Comparison of ENCODE assay signal across 1 cellular context in the genomic region with DNA sequence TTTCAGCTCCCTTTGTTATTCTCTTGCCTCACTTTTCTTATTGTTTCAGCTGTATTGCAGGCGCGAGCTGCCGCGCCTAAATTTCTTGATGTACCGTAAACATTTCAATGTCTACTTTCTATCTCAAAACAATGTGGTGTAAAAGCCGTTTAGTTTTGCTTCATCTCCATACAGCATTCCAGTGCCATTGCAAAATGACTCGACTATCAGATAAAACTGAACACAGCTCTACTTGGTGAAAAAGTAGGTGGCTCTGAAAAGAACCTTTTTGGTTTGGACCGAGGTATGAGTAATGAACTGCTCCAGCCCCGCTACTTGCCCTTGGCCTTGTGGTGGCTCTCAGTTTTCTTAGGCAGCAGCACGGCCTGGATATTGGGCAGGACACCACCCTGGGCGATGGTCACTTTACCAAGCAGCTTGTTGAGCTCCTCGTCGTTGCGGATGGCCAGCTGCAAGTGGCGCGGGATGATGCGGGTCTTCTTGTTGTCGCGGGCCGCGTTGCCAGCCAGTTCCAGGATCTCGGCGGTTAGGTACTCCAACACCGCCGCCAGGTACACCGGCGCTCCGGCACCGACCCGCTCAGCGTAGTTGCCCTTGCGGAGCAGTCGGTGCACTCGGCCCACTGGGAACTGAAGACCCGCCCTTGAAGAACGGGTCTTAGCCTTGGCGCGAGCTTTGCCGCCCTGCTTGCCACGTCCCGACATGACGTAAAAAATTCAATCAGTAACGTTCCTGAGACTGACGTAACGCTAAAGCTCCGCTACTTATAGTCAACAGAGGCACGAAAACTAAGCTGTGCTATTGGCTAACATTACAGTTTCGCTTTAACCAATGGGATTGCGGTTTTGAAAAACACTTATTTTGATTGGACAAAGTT.
TF ChIP-seq lines count a peak whose summit lies in the region.

No MANE protein-coding gene starts in this region.

TF ChIP-seq in WTC11, 78 proteins besides CTCF, POLR2A, EP300 and RAD21 (continued from another document and continues in another):
- TF ChIP-seq, protein P1, sequence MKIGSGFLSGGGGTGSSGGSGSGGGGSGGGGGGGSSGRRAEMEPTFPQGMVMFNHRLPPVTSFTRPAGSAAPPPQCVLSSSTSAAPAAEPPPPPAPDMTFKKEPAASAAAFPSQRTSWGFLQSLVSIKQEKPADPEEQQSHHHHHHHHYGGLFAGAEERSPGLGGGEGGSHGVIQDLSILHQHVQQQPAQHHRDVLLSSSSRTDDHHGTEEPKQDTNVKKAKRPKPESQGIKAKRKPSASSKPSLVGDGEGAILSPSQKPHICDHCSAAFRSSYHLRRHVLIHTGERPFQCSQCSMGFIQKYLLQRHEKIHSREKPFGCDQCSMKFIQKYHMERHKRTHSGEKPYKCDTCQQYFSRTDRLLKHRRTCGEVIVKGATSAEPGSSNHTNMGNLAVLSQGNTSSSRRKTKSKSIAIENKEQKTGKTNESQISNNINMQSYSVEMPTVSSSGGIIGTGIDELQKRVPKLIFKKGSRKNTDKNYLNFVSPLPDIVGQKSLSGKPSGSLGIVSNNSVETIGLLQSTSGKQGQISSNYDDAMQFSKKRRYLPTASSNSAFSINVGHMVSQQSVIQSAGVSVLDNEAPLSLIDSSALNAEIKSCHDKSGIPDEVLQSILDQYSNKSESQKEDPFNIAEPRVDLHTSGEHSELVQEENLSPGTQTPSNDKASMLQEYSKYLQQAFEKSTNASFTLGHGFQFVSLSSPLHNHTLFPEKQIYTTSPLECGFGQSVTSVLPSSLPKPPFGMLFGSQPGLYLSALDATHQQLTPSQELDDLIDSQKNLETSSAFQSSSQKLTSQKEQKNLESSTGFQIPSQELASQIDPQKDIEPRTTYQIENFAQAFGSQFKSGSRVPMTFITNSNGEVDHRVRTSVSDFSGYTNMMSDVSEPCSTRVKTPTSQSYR (CRISPR knock-in tag; IDR thresholded peaks at IDR 0.05): no peak
- no peak for TF ChIP-seq NR2C2 (CRISPR knock-in tag; IDR thresholded peaks at IDR 0.05)
- TF ChIP-seq, protein P2, sequence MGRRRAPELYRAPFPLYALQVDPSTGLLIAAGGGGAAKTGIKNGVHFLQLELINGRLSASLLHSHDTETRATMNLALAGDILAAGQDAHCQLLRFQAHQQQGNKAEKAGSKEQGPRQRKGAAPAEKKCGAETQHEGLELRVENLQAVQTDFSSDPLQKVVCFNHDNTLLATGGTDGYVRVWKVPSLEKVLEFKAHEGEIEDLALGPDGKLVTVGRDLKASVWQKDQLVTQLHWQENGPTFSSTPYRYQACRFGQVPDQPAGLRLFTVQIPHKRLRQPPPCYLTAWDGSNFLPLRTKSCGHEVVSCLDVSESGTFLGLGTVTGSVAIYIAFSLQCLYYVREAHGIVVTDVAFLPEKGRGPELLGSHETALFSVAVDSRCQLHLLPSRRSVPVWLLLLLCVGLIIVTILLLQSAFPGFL (CRISPR knock-in tag; IDR thresholded peaks at IDR 0.05; ENCODE audit: borderline replicate concordance): no peak
- TF ChIP-seq FOXJ3 (CRISPR knock-in tag; IDR thresholded peaks at IDR 0.05; ENCODE audit: borderline replicate concordance): no peak
- TF ChIP-seq, protein P3, sequence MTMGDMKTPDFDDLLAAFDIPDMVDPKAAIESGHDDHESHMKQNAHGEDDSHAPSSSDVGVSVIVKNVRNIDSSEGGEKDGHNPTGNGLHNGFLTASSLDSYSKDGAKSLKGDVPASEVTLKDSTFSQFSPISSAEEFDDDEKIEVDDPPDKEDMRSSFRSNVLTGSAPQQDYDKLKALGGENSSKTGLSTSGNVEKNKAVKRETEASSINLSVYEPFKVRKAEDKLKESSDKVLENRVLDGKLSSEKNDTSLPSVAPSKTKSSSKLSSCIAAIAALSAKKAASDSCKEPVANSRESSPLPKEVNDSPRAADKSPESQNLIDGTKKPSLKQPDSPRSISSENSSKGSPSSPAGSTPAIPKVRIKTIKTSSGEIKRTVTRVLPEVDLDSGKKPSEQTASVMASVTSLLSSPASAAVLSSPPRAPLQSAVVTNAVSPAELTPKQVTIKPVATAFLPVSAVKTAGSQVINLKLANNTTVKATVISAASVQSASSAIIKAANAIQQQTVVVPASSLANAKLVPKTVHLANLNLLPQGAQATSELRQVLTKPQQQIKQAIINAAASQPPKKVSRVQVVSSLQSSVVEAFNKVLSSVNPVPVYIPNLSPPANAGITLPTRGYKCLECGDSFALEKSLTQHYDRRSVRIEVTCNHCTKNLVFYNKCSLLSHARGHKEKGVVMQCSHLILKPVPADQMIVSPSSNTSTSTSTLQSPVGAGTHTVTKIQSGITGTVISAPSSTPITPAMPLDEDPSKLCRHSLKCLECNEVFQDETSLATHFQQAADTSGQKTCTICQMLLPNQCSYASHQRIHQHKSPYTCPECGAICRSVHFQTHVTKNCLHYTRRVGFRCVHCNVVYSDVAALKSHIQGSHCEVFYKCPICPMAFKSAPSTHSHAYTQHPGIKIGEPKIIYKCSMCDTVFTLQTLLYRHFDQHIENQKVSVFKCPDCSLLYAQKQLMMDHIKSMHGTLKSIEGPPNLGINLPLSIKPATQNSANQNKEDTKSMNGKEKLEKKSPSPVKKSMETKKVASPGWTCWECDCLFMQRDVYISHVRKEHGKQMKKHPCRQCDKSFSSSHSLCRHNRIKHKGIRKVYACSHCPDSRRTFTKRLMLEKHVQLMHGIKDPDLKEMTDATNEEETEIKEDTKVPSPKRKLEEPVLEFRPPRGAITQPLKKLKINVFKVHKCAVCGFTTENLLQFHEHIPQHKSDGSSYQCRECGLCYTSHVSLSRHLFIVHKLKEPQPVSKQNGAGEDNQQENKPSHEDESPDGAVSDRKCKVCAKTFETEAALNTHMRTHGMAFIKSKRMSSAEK (CRISPR knock-in tag; IDR thresholded peaks at IDR 0.05; ENCODE audit: borderline replicate concordance): no peak; the same call in 1 of the 2 replicates
- TF ChIP-seq, protein P4, sequence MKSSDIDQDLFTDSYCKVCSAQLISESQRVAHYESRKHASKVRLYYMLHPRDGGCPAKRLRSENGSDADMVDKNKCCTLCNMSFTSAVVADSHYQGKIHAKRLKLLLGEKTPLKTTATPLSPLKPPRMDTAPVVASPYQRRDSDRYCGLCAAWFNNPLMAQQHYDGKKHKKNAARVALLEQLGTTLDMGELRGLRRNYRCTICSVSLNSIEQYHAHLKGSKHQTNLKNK (CRISPR knock-in tag; IDR thresholded peaks at IDR 0.05): no peak
- 0 out of 2 replicates have a peak, but pooled peaks have one; percentile 59 for TF ChIP-seq MYBL2 (CRISPR knock-in tag; IDR thresholded peaks at IDR 0.05)
- TF ChIP-seq RELA (CRISPR knock-in tag; IDR thresholded peaks at IDR 0.05; ENCODE audit: borderline replicate concordance): no peak
- TF ChIP-seq CREB1 (CRISPR knock-in tag; IDR thresholded peaks at IDR 0.05): no peak
- TF ChIP-seq ZNF219 (CRISPR knock-in tag; IDR thresholded peaks at IDR 0.05; ENCODE audit: borderline replicate concordance): no peak
- peak; percentile 86; the same call in 1 of the 2 replicates for TF ChIP-seq SMAD3 (CRISPR knock-in tag; IDR thresholded peaks at IDR 0.05; ENCODE audit: borderline replicate concordance)
- no peak for TF ChIP-seq TEAD4 (CRISPR knock-in tag; IDR thresholded peaks at IDR 0.05)
- TF ChIP-seq KAT7 (CRISPR knock-in tag; IDR thresholded peaks at IDR 0.05; ENCODE audit: borderline replicate concordance): 0 out of 2 replicates have a peak, but pooled peaks have one; percentile 35
- no peak for TF ChIP-seq MXD4 (CRISPR knock-in tag; IDR thresholded peaks at IDR 0.05; ENCODE audit: borderline replicate concordance)
- no peak for TF ChIP-seq ESRRA (CRISPR knock-in tag; IDR thresholded peaks at IDR 0.05; ENCODE audit: borderline replicate concordance)
- TF ChIP-seq GRHL2 (CRISPR knock-in tag; IDR thresholded peaks at IDR 0.05; ENCODE audit: insufficient replicate concordance, severe bottlenecking): no peak
- peak; percentile 82; the same call in 1 of the 2 replicates for TF ChIP-seq FOXK1 (CRISPR knock-in tag; IDR thresholded peaks at IDR 0.05)
- TF ChIP-seq, protein P5, sequence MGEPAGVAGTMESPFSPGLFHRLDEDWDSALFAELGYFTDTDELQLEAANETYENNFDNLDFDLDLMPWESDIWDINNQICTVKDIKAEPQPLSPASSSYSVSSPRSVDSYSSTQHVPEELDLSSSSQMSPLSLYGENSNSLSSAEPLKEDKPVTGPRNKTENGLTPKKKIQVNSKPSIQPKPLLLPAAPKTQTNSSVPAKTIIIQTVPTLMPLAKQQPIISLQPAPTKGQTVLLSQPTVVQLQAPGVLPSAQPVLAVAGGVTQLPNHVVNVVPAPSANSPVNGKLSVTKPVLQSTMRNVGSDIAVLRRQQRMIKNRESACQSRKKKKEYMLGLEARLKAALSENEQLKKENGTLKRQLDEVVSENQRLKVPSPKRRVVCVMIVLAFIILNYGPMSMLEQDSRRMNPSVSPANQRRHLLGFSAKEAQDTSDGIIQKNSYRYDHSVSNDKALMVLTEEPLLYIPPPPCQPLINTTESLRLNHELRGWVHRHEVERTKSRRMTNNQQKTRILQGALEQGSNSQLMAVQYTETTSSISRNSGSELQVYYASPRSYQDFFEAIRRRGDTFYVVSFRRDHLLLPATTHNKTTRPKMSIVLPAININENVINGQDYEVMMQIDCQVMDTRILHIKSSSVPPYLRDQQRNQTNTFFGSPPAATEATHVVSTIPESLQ (CRISPR knock-in tag; IDR thresholded peaks at IDR 0.05): no peak
- TF ChIP-seq NFE2L1 (CRISPR knock-in tag; IDR thresholded peaks at IDR 0.05): peak; percentile 74; the same call in 1 of the 2 replicates
- peak; percentile 72; the same call in 1 of the 2 replicates for TF ChIP-seq NFATC4 (CRISPR knock-in tag; IDR thresholded peaks at IDR 0.05)
- TF ChIP-seq ZNF396 (CRISPR knock-in tag; IDR thresholded peaks at IDR 0.05; ENCODE audit: borderline replicate concordance): no peak
- TF ChIP-seq, protein P6, sequence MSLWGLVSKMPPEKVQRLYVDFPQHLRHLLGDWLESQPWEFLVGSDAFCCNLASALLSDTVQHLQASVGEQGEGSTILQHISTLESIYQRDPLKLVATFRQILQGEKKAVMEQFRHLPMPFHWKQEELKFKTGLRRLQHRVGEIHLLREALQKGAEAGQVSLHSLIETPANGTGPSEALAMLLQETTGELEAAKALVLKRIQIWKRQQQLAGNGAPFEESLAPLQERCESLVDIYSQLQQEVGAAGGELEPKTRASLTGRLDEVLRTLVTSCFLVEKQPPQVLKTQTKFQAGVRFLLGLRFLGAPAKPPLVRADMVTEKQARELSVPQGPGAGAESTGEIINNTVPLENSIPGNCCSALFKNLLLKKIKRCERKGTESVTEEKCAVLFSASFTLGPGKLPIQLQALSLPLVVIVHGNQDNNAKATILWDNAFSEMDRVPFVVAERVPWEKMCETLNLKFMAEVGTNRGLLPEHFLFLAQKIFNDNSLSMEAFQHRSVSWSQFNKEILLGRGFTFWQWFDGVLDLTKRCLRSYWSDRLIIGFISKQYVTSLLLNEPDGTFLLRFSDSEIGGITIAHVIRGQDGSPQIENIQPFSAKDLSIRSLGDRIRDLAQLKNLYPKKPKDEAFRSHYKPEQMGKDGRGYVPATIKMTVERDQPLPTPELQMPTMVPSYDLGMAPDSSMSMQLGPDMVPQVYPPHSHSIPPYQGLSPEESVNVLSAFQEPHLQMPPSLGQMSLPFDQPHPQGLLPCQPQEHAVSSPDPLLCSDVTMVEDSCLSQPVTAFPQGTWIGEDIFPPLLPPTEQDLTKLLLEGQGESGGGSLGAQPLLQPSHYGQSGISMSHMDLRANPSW (CRISPR knock-in tag; conservative IDR thresholded peaks at IDR 0.05; ENCODE audit: low read depth): no peak
- TF ChIP-seq ATF1 (CRISPR knock-in tag; IDR thresholded peaks at IDR 0.05): peak; percentile 70; the same call in 1 of the 2 replicates
- peak; percentile 67; the same call in 1 of the 2 replicates for TF ChIP-seq JUN (CRISPR knock-in tag; IDR thresholded peaks at IDR 0.05)
- TF ChIP-seq, protein P7, sequence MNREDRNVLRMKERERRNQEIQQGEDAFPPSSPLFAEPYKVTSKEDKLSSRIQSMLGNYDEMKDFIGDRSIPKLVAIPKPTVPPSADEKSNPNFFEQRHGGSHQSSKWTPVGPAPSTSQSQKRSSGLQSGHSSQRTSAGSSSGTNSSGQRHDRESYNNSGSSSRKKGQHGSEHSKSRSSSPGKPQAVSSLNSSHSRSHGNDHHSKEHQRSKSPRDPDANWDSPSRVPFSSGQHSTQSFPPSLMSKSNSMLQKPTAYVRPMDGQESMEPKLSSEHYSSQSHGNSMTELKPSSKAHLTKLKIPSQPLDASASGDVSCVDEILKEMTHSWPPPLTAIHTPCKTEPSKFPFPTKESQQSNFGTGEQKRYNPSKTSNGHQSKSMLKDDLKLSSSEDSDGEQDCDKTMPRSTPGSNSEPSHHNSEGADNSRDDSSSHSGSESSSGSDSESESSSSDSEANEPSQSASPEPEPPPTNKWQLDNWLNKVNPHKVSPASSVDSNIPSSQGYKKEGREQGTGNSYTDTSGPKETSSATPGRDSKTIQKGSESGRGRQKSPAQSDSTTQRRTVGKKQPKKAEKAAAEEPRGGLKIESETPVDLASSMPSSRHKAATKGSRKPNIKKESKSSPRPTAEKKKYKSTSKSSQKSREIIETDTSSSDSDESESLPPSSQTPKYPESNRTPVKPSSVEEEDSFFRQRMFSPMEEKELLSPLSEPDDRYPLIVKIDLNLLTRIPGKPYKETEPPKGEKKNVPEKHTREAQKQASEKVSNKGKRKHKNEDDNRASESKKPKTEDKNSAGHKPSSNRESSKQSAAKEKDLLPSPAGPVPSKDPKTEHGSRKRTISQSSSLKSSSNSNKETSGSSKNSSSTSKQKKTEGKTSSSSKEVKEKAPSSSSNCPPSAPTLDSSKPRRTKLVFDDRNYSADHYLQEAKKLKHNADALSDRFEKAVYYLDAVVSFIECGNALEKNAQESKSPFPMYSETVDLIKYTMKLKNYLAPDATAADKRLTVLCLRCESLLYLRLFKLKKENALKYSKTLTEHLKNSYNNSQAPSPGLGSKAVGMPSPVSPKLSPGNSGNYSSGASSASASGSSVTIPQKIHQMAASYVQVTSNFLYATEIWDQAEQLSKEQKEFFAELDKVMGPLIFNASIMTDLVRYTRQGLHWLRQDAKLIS (CRISPR knock-in tag; IDR thresholded peaks at IDR 0.05; ENCODE audit: borderline replicate concordance): peak; percentile 64; the same call in 1 of the 2 replicates
- TF ChIP-seq, protein P8, sequence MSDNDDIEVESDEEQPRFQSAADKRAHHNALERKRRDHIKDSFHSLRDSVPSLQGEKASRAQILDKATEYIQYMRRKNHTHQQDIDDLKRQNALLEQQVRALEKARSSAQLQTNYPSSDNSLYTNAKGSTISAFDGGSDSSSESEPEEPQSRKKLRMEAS (CRISPR knock-in tag; IDR thresholded peaks at IDR 0.05): peak; percentile 50
- no peak for TF ChIP-seq ZNF671 (CRISPR knock-in tag; IDR thresholded peaks at IDR 0.05)
- TF ChIP-seq NFYB (CRISPR knock-in tag; conservative IDR thresholded peaks at IDR 0.05; ENCODE audit: low read depth): peak; percentile 86
- TF ChIP-seq, protein P9, sequence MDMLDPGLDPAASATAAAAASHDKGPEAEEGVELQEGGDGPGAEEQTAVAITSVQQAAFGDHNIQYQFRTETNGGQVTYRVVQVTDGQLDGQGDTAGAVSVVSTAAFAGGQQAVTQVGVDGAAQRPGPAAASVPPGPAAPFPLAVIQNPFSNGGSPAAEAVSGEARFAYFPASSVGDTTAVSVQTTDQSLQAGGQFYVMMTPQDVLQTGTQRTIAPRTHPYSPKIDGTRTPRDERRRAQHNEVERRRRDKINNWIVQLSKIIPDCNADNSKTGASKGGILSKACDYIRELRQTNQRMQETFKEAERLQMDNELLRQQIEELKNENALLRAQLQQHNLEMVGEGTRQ (CRISPR knock-in tag; IDR thresholded peaks at IDR 0.05): no peak
